In the genomic region with DNA sequence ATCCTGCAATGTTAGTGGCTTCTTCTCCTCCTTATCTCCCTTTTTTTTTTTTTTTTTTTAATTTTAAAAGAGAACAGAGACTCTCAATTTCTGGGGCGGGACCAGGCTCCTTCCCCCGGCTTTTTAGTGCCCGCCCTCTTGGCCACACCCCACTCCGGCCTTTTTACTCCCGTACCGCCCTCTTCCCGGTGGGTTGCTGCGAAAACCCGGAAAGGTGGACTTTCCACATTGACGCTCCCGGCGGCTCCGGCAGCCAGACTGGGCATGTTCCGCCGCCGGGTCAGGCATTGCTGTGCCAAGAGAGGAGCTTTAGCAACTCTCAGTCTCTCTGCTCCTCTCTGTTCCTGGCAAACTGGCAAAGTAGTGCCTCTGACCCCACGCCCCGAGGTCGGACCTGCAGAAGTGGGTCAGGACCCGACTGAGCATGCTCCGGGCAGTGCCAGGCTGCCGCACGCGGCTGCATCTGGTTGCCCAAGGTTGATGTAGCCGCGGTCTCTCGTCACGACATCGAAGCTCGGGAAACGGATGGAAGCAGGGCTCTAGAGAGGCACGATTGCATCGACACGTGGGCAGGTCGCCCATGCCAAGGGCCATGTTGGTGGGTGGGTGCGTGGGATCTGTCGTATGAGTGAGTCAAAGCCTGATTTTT, we compare ENCODE assay signal across 8 cellular contexts. TPM values are rescaled to one million over a fixed set of nuclear protein-coding genes. Genes with fewer than 3 reads are reported as not detected.
DNase-seq lines count a peak whose midpoint lies in the region; ATAC-seq and TF ChIP-seq lines count a peak whose summit lies in the region.

No MANE protein-coding gene starts in this region.

- peak; percentile 63 for ATAC-seq in HG02588 (IDR thresholded peaks at IDR 0.05; ENCODE audit: unreplicated experiment)
- peak; percentile 68 to 73 (median 70) for ATAC-seq in T-cell (replicated peaks in 1 of 4)
- peak; percentile 92 for ATAC-seq in thoracic aorta (ENCODE audit: insufficient number of reproducible peaks, low FRiP score, low read depth)

- 2 to 5% (median 3%) methylated on average over 15 to 37 of the region's 37 CpGs for WGBS in adrenal gland, 4 donors
- WGBS in ovary, 3 donors = 3 to 4% (median 3%) methylated on average over 37 of the region's 37 CpGs

- TF ChIP-seq POLR2A in adrenal gland (IDR thresholded peaks at IDR 0.05) (peak in 1 of 2 donors; percentile 89), ovary (IDR thresholded peaks at IDR 0.05) (peak; percentile 32)

- CTCF ChIA-PET in T-cell (lab: Charles Lee) = interaction anchor here (0.6 to 0.7 kb wide), 2 partner anchors 260 to 1720 kb away, joined by 4 to 6 read pairs; no protein-coding TSS in a partner anchor

- no peaks in the 10 kb centered on the region for H3K9me3 ChIP-seq in adrenal gland (replicated peaks in 1 of 3)
- H3K9me3 ChIP-seq in ovary = no peaks in the 10 kb centered on the region
- no peaks in the 10 kb centered on the region for H3K9me3 ChIP-seq in thoracic aorta

- peaks cover 12 to 17% (median 12%) of the 10 kb centered on the region in 3 donors for H3K4me1 Mint-ChIP-seq in T-cell

- no peaks in the 10 kb centered on the region for H3K27me3 ChIP-seq in adrenal gland
- H3K27me3 ChIP-seq in ovary = no peaks in the 10 kb centered on the region
- no peaks in the 10 kb centered on the region for H3K27me3 ChIP-seq in thoracic aorta (replicated peaks; ENCODE audit: insufficient read depth)

- TF ChIP-seq EP300 in ovary (IDR thresholded peaks at IDR 0.05) = no peak

- H3K4me1 ChIP-seq in adrenal gland (replicated peaks in 1 of 2) = no peaks in the 10 kb centered on the region
- H3K4me1 ChIP-seq in ovary (ENCODE audit: insufficient read depth) = peaks cover 6% of the 10 kb centered on the region
- peaks cover 3 to 18% of the 10 kb centered on the region in 2 donors for H3K4me1 ChIP-seq in thoracic aorta (ENCODE audit: control insufficient read depth in 1 of 2, low read depth in 2 of 2)

- peak overlapping the region; percentile 78 to 80 for H3K27ac Mint-ChIP-seq in T-cell

- H3K36me3 ChIP-seq in adrenal gland (replicated peaks in 1 of 2) = no peaks in the 10 kb centered on the region
- H3K36me3 ChIP-seq in ovary = no peaks in the 10 kb centered on the region
- no peaks in the 10 kb centered on the region for H3K36me3 ChIP-seq in thoracic aorta

- no peaks in the 10 kb centered on the region for H3K9me3 Mint-ChIP-seq in T-cell

- H3K4me3 Mint-ChIP-seq in T-cell = peak overlapping the region; percentile 87 to 91 (median 87)

- POLR2A ChIA-PET in T-cell (lab: Charles Lee) = interaction anchor here (0.5 to 0.9 kb wide), 4 partner anchors 217 to 1111 kb away, joined by 3 to 8 read pairs (median 4); no protein-coding TSS in a partner anchor

- no peaks in the 10 kb centered on the region for H3K36me3 Mint-ChIP-seq in T-cell

- peak overlapping the region in 4 of 5 donors; percentile 32 to 89 (median 78) for H3K27ac ChIP-seq in adrenal gland
- H3K27ac ChIP-seq in ovary = no peak overlapping the region
- peak overlapping the region in 1 of 2 donors; percentile 88 for H3K27ac ChIP-seq in thoracic aorta

- no peak for TF ChIP-seq CTCF in adrenal gland (IDR thresholded peaks at IDR 0.05)
- no peak for TF ChIP-seq CTCF in ovary (IDR thresholded peaks at IDR 0.05)
- TF ChIP-seq CTCF in thoracic aorta (IDR thresholded peaks at IDR 0.05) = no peak

- intact Hi-C loops in adrenal gland (cut with DNase I) (no loop called here), cardiac septum (cut with DNase I) (loop anchor here (2.0 kb wide), 2 partner anchors 271 to 415 kb away; a partner anchor contains a TSS), ovary (cut with DNase I) (no loop called here)

- DNase-seq in GM04504 (ENCODE audit: low read depth) = peak; percentile 95
- DNase-seq in NCI-H1092 (lab: John Stamatoyannopoulos, UW) = peak; percentile 84
- DNase-seq in T-cell = peak; percentile 63 to 89 (median 80)
- DNase-seq in adrenal gland = peak; percentile 93 to 97 (median 95)
- peak; percentile 95 for DNase-seq in cardiac septum (ENCODE audit: low spot score)
- peak; percentile 83 to 93 (median 92) for DNase-seq in ovary
- peak; percentile 74 for DNase-seq in thoracic aorta (ENCODE audit: low spot score)

- peaks cover 3 to 18% of the 10 kb centered on the region in 2 donors for H3K27me3 Mint-ChIP-seq in T-cell

- peak overlapping the region in 2 of 4 donors; percentile 72 to 90 for H3K4me3 ChIP-seq in adrenal gland
- peak overlapping the region; percentile 86 for H3K4me3 ChIP-seq in ovary
- peak overlapping the region; percentile 95 for H3K4me3 ChIP-seq in thoracic aorta

RNA-seq across cellular contexts. Expression of a gene that starts 1.1 kb away (rescaled TPM):
- 1 to 10 TPM in 2 of 5 donors, under 1 TPM in 3; 0.75 to 1.7 (median 0.90) TPM for total RNA-seq in T-cell
- 10 to 100 TPM in 1 of 8 donors, 1 to 10 TPM in 7; 1.7 to 13.7 (median 3.3) TPM for total RNA-seq in adrenal gland
- polyA plus RNA-seq in adrenal gland = 1 to 10 TPM in 2 of 3 donors, under 1 TPM in 1; 0.94 to 6.9 (median 3.7) TPM
- total RNA-seq in cardiac septum = 1.2 TPM
- 1 to 10 TPM in 4 of 7 donors, under 1 TPM in 3; 0.38 to 7.6 (median 2.0) TPM for total RNA-seq in ovary
- polyA plus RNA-seq in ovary = 1 to 10 TPM; 1.0 to 4.0 TPM
- 10 to 100 TPM; 11.4 to 15.2 TPM for total RNA-seq in thoracic aorta

Comparison
In these comparisons a context has a peak if more than half of its experiments do, and no peak if none do; other contexts are left out.
1. H3K27ac ChIP-seq: peak in adrenal gland (4 of 5); none in ovary (0 of 2).
2. Peak in every context shown above with its lines, with median percentiles within 50 percentile points of each other: DNase-seq and ATAC-seq.